In the genomic region with DNA sequence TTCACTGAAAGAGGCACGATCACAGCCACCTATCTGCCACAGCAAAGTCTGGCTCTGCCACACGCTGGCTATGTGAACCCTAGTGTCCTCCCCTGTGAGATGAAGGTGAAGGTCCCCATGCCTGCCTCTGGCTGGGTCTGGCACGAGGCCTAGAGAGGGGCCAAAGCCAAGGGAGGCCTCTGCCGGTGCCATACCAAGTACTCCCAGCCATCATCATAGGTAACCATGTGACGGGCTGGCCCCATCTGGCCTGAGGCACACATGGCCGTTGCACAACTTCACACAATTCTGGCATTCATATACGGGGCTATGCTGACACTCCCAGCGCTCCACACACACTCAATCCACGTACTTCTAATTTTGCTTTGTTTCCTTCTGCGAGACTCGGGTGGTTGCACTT, we compare ENCODE assay signal across 23 cellular contexts. TPM values are rescaled to one million over a fixed set of nuclear protein-coding genes. Genes with fewer than 3 reads are reported as not detected.
A peak's percentile ranks its signal among the peaks of the same experiment; 100 is the strongest.
DNase-seq lines count a peak whose midpoint lies in the region; ATAC-seq and TF ChIP-seq lines count a peak whose summit lies in the region.
"Had no signal": no experiment of that assay in that cellular context is flagged by ENCODE, and none has a peak within 500 bp of the region (broad histone marks: within the 10 kb centered on the region; RNA-seq: fewer than 3 reads in every experiment).

No MANE protein-coding gene starts in this region.

- in situ Hi-C loops in mammary epithelial cell (cut with MboI; ENCODE audit: low sequenced_read_pairs in 2 of 2), result loop anchor here in 1 of 2 donors (25.0 kb wide), 1 partner anchor 186 kb away; a partner anchor contains a TSS

- ATAC-seq in right lobe of liver (peak; percentile 59 to 82 (median 78)), GM18909 (IDR thresholded peaks at IDR 0.05; ENCODE audit: poor library complexity, unreplicated experiment) (no peak)
- no peak for ATAC-seq in stimulated activated effector memory CD8-positive, alpha-beta T cell treated with anti-CD3 and anti-CD28 coated beads, Interleukin-12 subunit alpha, Interleukin-12 subunit beta, amount 100 ng/mL, for 72 hours
- ATAC-seq: CD8-positive, alpha-beta T cell; mucosa of descending colon; natural killer cell; T-cell had no signal

- intact Hi-C loops in breast epithelium (cut with DNase I; ENCODE audit: low total_unique reads) (no loop called here), mammary epithelial cell (cut with micrococcal nuclease) (no loop called here), right lobe of liver (cut with DNase I) (no loop called here)

- peak overlapping the region; percentile 22 to 54 for H3K27ac ChIP-seq in breast epithelium
- H3K27ac ChIP-seq in mammary epithelial cell (ENCODE audit: insufficient read depth, low read depth, low read length), result no peak overlapping the region
- no peak overlapping the region for H3K27ac ChIP-seq in coronary artery
- H3K27ac ChIP-seq in right lobe of liver, result peak overlapping the region in 2 of 3 donors; percentile 71 to 76
- H3K27ac ChIP-seq: SJCRH30, tibial artery had no signal

- no TSS peak for BruUV-seq in mammary epithelial cell (replicated peaks; lab: Mats Ljungman, UMichigan)

- H3K4me2 ChIP-seq in mammary epithelial cell (ENCODE audit: insufficient read depth, low read depth, low read length), result no peak overlapping the region

- no peaks in the 10 kb centered on the region for H3K9me3 Mint-ChIP-seq in stimulated activated effector memory CD8-positive, alpha-beta T cell treated with anti-CD3 and anti-CD28 coated beads, Interleukin-12 subunit alpha, Interleukin-12 subunit beta, amount 100 ng/mL, for 72 hours
- H3K9me3 Mint-ChIP-seq: CD8-positive, alpha-beta T cell; HFFc6; natural killer cell; T-cell had no signal

- no peak overlapping the region for H3K9ac ChIP-seq in mammary epithelial cell (ENCODE audit: insufficient read depth, low read length)

- DNase-seq in breast epithelium (ENCODE audit: low spot score in 2 of 2) (peak; percentile 49 to 57), mammary epithelial cell (no peak), coronary artery (ENCODE audit: low spot score) (peak; percentile 43), right lobe of liver (peak in 2 of 3 donors; percentile 92 to 93)
- no peak for DNase-seq in stimulated activated effector memory CD8-positive, alpha-beta T cell treated with anti-CD3 and anti-CD28 coated beads, Interleukin-12 subunit alpha, Interleukin-12 subunit beta, amount 100 ng/mL, for 72 hours (ENCODE audit: low spot score in 2 of 2)
- DNase-seq in stimulated activated CD4-positive, alpha-beta T cell treated with anti-CD3 and anti-CD28 coated beads, Interleukin-4, amount 100 ng/mL, for 4 hours, result no peak
- DNase-seq: ACHN; activated CD4-positive, alpha-beta T cell treated with anti-CD3 and anti-CD28 coated beads, Interleukin-2, amount 50 U/mL, for 4 hours; activated gamma-delta T cell treated with Interleukin-2 at 50 U/mL for 16 hours; CD8-positive, alpha-beta T cell; foreskin melanocyte; HFFc6; natural killer cell; NCI-H1092; NCI-H1694 treated with DMSO at 0.1 percent for 48 hours; NCI-H446 treated with DMSO at 0.1 percent for 48 hours; NCI-H774; SJCRH30; T-cell; tibial artery had no signal

- TF ChIP-seq CTCF in breast epithelium (IDR thresholded peaks at IDR 0.05), result no peak
- TF ChIP-seq CTCF in mammary epithelial cell (conservative IDR thresholded peaks at IDR 0.05 in 1 of 2, IDR thresholded peaks at IDR 0.05 in 1 of 2; ENCODE audit: extremely low read depth in 1 of 2, insufficient read depth in 1 of 2, low read depth in 1 of 2, low read length in 2 of 2), result no peak
- TF ChIP-seq CTCF in coronary artery (IDR thresholded peaks at IDR 0.05), result no peak
- no peak for TF ChIP-seq CTCF in right lobe of liver (IDR thresholded peaks at IDR 0.05)

- peak overlapping the region; percentile 84 for H3K27ac Mint-ChIP-seq in stimulated activated effector memory CD8-positive, alpha-beta T cell treated with anti-CD3 and anti-CD28 coated beads, Interleukin-12 subunit alpha, Interleukin-12 subunit beta, amount 100 ng/mL, for 72 hours
- H3K27ac Mint-ChIP-seq: B cell; CD8-positive, alpha-beta T cell; natural killer cell; T-cell had no signal

- H3K4me3 Mint-ChIP-seq in stimulated activated effector memory CD8-positive, alpha-beta T cell treated with anti-CD3 and anti-CD28 coated beads, Interleukin-12 subunit alpha, Interleukin-12 subunit beta, amount 100 ng/mL, for 72 hours, result no peak overlapping the region
- H3K4me3 Mint-ChIP-seq: B cell; CD8-positive, alpha-beta T cell; HFFc6; natural killer cell; T-cell had no signal

- dilution Hi-C loops in mammary epithelial cell (cut with HindIII; ENCODE audit: low sequenced_read_pairs), result no loop called here

- CTCF ChIA-PET in mammary epithelial cell (lab: Charles Lee; ENCODE audit: low non-redundant PET), result no interaction called here

- no peaks in the 10 kb centered on the region for H3K9me3 ChIP-seq in breast epithelium
- no peaks in the 10 kb centered on the region for H3K9me3 ChIP-seq in mammary epithelial cell (replicated peaks; ENCODE audit: insufficient read depth, low read length)
- no peaks in the 10 kb centered on the region for H3K9me3 ChIP-seq in right lobe of liver
- H3K9me3 ChIP-seq: mucosa of descending colon, SJCRH30, tibial artery had no signal

- no peak for TF ChIP-seq POLR2A in breast epithelium (IDR thresholded peaks at IDR 0.05)
- TF ChIP-seq POLR2A in right lobe of liver (IDR thresholded peaks at IDR 0.05), result no peak

- no peaks in the 10 kb centered on the region for H3K27me3 ChIP-seq in breast epithelium
- H3K27me3 ChIP-seq in mammary epithelial cell (ENCODE audit: insufficient read depth, low read length), result no peaks in the 10 kb centered on the region
- H3K27me3 ChIP-seq in right lobe of liver, result no peaks in the 10 kb centered on the region
- H3K27me3 ChIP-seq: SJCRH30, tibial artery had no signal

- peaks cover 68% of the 10 kb centered on the region for H3K4me1 Mint-ChIP-seq in stimulated activated effector memory CD8-positive, alpha-beta T cell treated with anti-CD3 and anti-CD28 coated beads, Interleukin-12 subunit alpha, Interleukin-12 subunit beta, amount 100 ng/mL, for 72 hours
- H3K4me1 Mint-ChIP-seq: B cell had no signal

- peaks cover 100% of the 10 kb centered on the region for H3K36me3 Mint-ChIP-seq in stimulated activated effector memory CD8-positive, alpha-beta T cell treated with anti-CD3 and anti-CD28 coated beads, Interleukin-12 subunit alpha, Interleukin-12 subunit beta, amount 100 ng/mL, for 72 hours

- 36% methylated on average over 9 of the region's 11 CpGs for WGBS in mammary epithelial cell (ENCODE audit: low coverage, missing lambda C conversion rate)
- WGBS in right lobe of liver (ENCODE audit: insufficient coverage, low coverage, low lambda C conversion rate, missing lambda C conversion rate), result 53% methylated on average over 8 of the region's 11 CpGs

- no peaks in the 10 kb centered on the region for H4K20me1 ChIP-seq in mammary epithelial cell (ENCODE audit: insufficient read depth, low read length)

- H3K4me1 ChIP-seq in breast epithelium, result no peaks in the 10 kb centered on the region
- H3K4me1 ChIP-seq in mammary epithelial cell (ENCODE audit: insufficient read depth, low read length), result no peaks in the 10 kb centered on the region
- H3K4me1 ChIP-seq in right lobe of liver, result peaks cover 0 to 38% (median 19%) of the 10 kb centered on the region in 4 donors
- H3K4me1 ChIP-seq: SJCRH30, tibial artery had no signal

- H3K4me3 ChIP-seq in breast epithelium, result no peak overlapping the region
- no peak overlapping the region for H3K4me3 ChIP-seq in mammary epithelial cell (replicated peaks in 1 of 3; ENCODE audit: insufficient read depth in 1 of 3, low read depth in 2 of 3, low read length in 3 of 3)
- H3K4me3 ChIP-seq in coronary artery, result no peak overlapping the region
- H3K4me3 ChIP-seq in right lobe of liver, result no peak overlapping the region
- H3K4me3 ChIP-seq: mucosa of descending colon, SJCRH30, tibial artery had no signal

- peaks cover 29% of the 10 kb centered on the region for H3K79me2 ChIP-seq in mammary epithelial cell (ENCODE audit: insufficient read depth, low read length)

- peaks cover 7% of the 10 kb centered on the region for H3K36me3 ChIP-seq in breast epithelium
- H3K36me3 ChIP-seq in mammary epithelial cell (ENCODE audit: insufficient read depth, low read length), result peaks cover 47% of the 10 kb centered on the region
- peaks cover 12 to 80% (median 42%) of the 10 kb centered on the region in 4 donors for H3K36me3 ChIP-seq in right lobe of liver

- H2AFZ ChIP-seq in mammary epithelial cell (ENCODE audit: low read depth, low read length), result no peak overlapping the region

RNA-seq across cellular contexts. Expression of a gene that starts 15.3 kb away (rescaled TPM):
- total RNA-seq in breast epithelium (10 to 100 TPM; 21.2 to 33.1 (median 23.4) TPM), mammary epithelial cell (10 to 100 TPM; 22.8 to 40.0 TPM), right lobe of liver (10 to 100 TPM; 16.1 to 24.7 (median 19.5) TPM)
- 16.1 TPM for polyA plus RNA-seq in mammary epithelial cell
- polyA minus RNA-seq in mammary epithelial cell, result 37.5 TPM

RNA-seq across cellular contexts. Expression of a gene that starts 15.4 kb away (rescaled TPM):
- total RNA-seq in breast epithelium (1 to 10 TPM; 3.8 to 6.9 (median 5.8) TPM), mammary epithelial cell (1 to 10 TPM; 5.4 to 6.8 TPM), right lobe of liver (1 to 10 TPM; 1.0 to 4.3 (median 2.8) TPM)
- 2.1 TPM for polyA plus RNA-seq in mammary epithelial cell
- polyA minus RNA-seq in mammary epithelial cell, result not detected

Comparison
In these comparisons a context has a peak if more than half of its experiments do, and no peak if none do; other contexts are left out.
1. DNase-seq: peak in breast epithelium (2 of 2), coronary artery (single experiment) and right lobe of liver (2 of 3); none in mammary epithelial cell (single experiment), stimulated activated effector memory CD8-positive, alpha-beta T cell treated with anti-CD3 and anti-CD28 coated beads, Interleukin-12 subunit alpha, Interleukin-12 subunit beta, amount 100 ng/mL, for 72 hours (0 of 2) and stimulated activated CD4-positive, alpha-beta T cell treated with anti-CD3 and anti-CD28 coated beads, Interleukin-4, amount 100 ng/mL, for 4 hours (0 of 2).
2. H3K27ac ChIP-seq: peak in breast epithelium (2 of 2) and right lobe of liver (2 of 3); none in mammary epithelial cell (single experiment) and coronary artery (0 of 2).
3. ATAC-seq: peak in right lobe of liver (4 of 4); none in stimulated activated effector memory CD8-positive, alpha-beta T cell treated with anti-CD3 and anti-CD28 coated beads, Interleukin-12 subunit alpha, Interleukin-12 subunit beta, amount 100 ng/mL, for 72 hours (single experiment) and GM18909 (single experiment).